Comparison of ENCODE assay signal across 2 cellular contexts in genomic region chr2:33614190-33614589, GRCh38.
TF ChIP-seq lines count a peak whose summit lies in the region.

No MANE protein-coding gene starts in this region.

TF ChIP-seq in A549, 52 proteins besides CTCF, POLR2A, EP300 and RAD21:
- TF ChIP-seq EHMT2 (IDR thresholded peaks at IDR 0.05; ENCODE audit: low read depth) (peak; percentile 31; the same call in 1 of the 2 replicates), POLR2AphosphoS2 (conservative IDR thresholded peaks at IDR 0.05; ENCODE audit: low read length) (no peak), ZFP36 (IDR thresholded peaks at IDR 0.05; ENCODE audit: borderline replicate concordance, partially characterized antibody) (no peak)

TF ChIP-seq in H1, 55 proteins besides CTCF, POLR2A, EP300 and RAD21:
- no peak for TF ChIP-seq CBX5 (IDR thresholded peaks at IDR 0.05; ENCODE audit: low read depth, low read length)
- TF ChIP-seq SRF (IDR thresholded peaks at IDR 0.05; ENCODE audit: low read depth, low read length): no peak
- TF ChIP-seq SP4 (IDR thresholded peaks at IDR 0.05; ENCODE audit: low read length): no peak
- no peak for TF ChIP-seq CHD7 (IDR thresholded peaks at IDR 0.05; ENCODE audit: insufficient replicate concordance, low read length)
TF ChIP-seq in H1: peak in this region for 0.
